In genomic region chr10:76432274-76433012, GRCh38 we compare ENCODE assay signal across 9 cellular contexts.
DNase-seq lines count a peak whose midpoint lies in the region; ATAC-seq and TF ChIP-seq lines count a peak whose summit lies in the region.
"Had no signal": no experiment of that assay in that cellular context is flagged by ENCODE, and none has a peak within 500 bp of the region (broad histone marks: within the 10 kb centered on the region; RNA-seq: fewer than 3 reads in every experiment).

No MANE protein-coding gene starts in this region.

- DNase-seq in HFF-Myc (ENCODE audit: extremely low read depth, low read depth) (peak; percentile 66), astrocyte of the cerebellum (ENCODE audit: low read depth) (peak; percentile 64), hepatic stellate cell (ENCODE audit: low spot score) (peak; percentile 75), stromal cell of bone marrow (ENCODE audit: low read depth) (peak; percentile 85), GM13977 (ENCODE audit: low spot score) (no peak)
- DNase-seq in naive thymus-derived CD8-positive, alpha-beta T cell: no peak
- no peak for DNase-seq in stimulated activated CD4-positive, alpha-beta T cell treated with anti-CD3 and anti-CD28 coated beads, Interleukin-1b, Interleukin-23, amount 100 ng/mL, for 48 hours

- H3K36me3 Mint-ChIP-seq in naive thymus-derived CD8-positive, alpha-beta T cell: peaks cover 0 to 4% (median 0%) of the 10 kb centered on the region in 3 donors
- H3K36me3 Mint-ChIP-seq: IgD-negative memory B cell had no signal

- POLR2A ChIA-PET in naive thymus-derived CD8-positive, alpha-beta T cell (lab: Charles Lee): no interaction called here

- H3K4me1 Mint-ChIP-seq in naive thymus-derived CD8-positive, alpha-beta T cell: no peaks in the 10 kb centered on the region
- H3K4me1 Mint-ChIP-seq: IgD-negative memory B cell had no signal

- H3K4me3 ChIP-seq in HFF-Myc (replicated peaks; ENCODE audit: low read depth, low read length) (no peak overlapping the region), astrocyte of the cerebellum (ENCODE audit: low read depth, low read length) (no peak overlapping the region)

- TF ChIP-seq CTCF in HFF-Myc (IDR thresholded peaks at IDR 0.05; ENCODE audit: low read depth, low read length, missing control alignments) (no peak), astrocyte of the cerebellum (IDR thresholded peaks at IDR 0.05; ENCODE audit: low read depth, low read length, missing control alignments) (no peak), GM13977 (IDR thresholded peaks at IDR 0.05; ENCODE audit: extremely low read depth, insufficient read depth, missing control alignments) (no peak)

- H3K27ac Mint-ChIP-seq in naive thymus-derived CD8-positive, alpha-beta T cell: no peak overlapping the region
- H3K27ac Mint-ChIP-seq: IgD-negative memory B cell had no signal

- H3K9me3 Mint-ChIP-seq in naive thymus-derived CD8-positive, alpha-beta T cell: peaks cover 0 to 3% (median 0%) of the 10 kb centered on the region in 9 donors

- H3K4me3 Mint-ChIP-seq in naive thymus-derived CD8-positive, alpha-beta T cell: no peak overlapping the region
- H3K4me3 Mint-ChIP-seq: IgD-negative memory B cell had no signal

- H3K27me3 Mint-ChIP-seq in naive thymus-derived CD8-positive, alpha-beta T cell: peaks cover 0 to 12% (median 0%) of the 10 kb centered on the region in 5 donors
- H3K27me3 Mint-ChIP-seq: IgD-negative memory B cell had no signal

- in situ Hi-C loops in astrocyte of the cerebellum (cut with HindIII; ENCODE audit: low sequenced_read_pairs) (no loop called here), GM13977 (cut with MboI; ENCODE audit: low pct_unique_long_range_greater_than_20kb, low sequenced_read_pairs, unreplicated experiment) (no loop called here)

- no peak for ATAC-seq in naive thymus-derived CD8-positive, alpha-beta T cell
- ATAC-seq in HG02763 (IDR thresholded peaks at IDR 0.05; ENCODE audit: unreplicated experiment): no peak

Comparison
In these comparisons a context has a peak if more than half of its experiments do, and no peak if none do; other contexts are left out.
1. DNase-seq: peak in HFF-Myc (single experiment), astrocyte of the cerebellum (single experiment), hepatic stellate cell (single experiment) and stromal cell of bone marrow (single experiment); none in naive thymus-derived CD8-positive, alpha-beta T cell (0 of 10), GM13977 (single experiment) and stimulated activated CD4-positive, alpha-beta T cell treated with anti-CD3 and anti-CD28 coated beads, Interleukin-1b, Interleukin-23, amount 100 ng/mL, for 48 hours (single experiment).